18 cellular contexts compared by ENCODE assay signal in the genomic region with DNA sequence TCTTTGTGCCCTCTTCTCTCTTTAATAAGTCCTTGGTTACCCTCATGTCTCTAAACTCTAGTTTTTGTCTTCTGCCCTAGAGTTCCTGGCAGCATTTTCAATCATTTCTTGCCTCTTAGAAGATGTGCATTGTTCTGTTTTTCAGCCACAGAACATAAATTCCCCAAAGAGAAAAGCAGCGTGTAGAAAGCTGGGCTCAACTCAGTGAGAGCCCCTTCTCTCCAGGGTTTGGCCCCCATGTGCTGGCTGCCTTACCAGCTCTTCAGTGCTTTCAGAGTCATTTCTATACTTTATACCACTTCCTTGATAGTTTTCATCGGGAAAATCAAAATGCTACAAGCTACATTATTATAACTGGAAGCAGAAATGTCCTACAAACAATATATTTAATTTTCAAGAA.
"Had no signal": no experiment of that assay in that cellular context is flagged by ENCODE, and none has a peak within 500 bp of the region (broad histone marks: within the 10 kb centered on the region; RNA-seq: fewer than 3 reads in every experiment).

No MANE protein-coding gene starts in this region.

- ATAC-seq: activated CD8-positive, alpha-beta memory T cell treated with anti-CD3 and anti-CD28 coated beads, Interleukin-2, amount 10 ng/mL, durations not matched to agents 7 days and 5 days; mucosa of descending colon; naive thymus-derived CD4-positive, alpha-beta T cell; stimulated activated naive CD8-positive, alpha-beta T cell treated with anti-CD3 and anti-CD28 coated beads, Interleukin-15, Interleukin-2, amounts not matched to agents 100 U/mL and 50 U/mL, for 24 hours had no signal

- FAIRE-seq: kidney had no signal

- H3K4me1 ChIP-seq: ascending aorta, breast epithelium, left ventricle myocardium inferior, transverse colon had no signal

- H3K4me3 ChIP-seq: ascending aorta, breast epithelium, left ventricle myocardium inferior, mucosa of descending colon, transverse colon had no signal

- DNase-seq: activated CD4-positive, alpha-beta T cell treated with anti-CD3 and anti-CD28 coated beads for 1 hour; activated CD4-positive, alpha-beta T cell treated with anti-CD3 and anti-CD28 coated beads, Interleukin-2, amount 50 U/mL, for 48 hours; activated CD8-positive, alpha-beta memory T cell treated with anti-CD3 and anti-CD28 coated beads, Interleukin-2, amount 10 ng/mL, durations not matched to agents 7 days and 5 days; activated naive CD4-positive, alpha-beta T cell treated with anti-CD3 and anti-CD28 coated beads, Interleukin-2, amount 10 ng/mL, durations not matched to agents 7 days and 5 days; activated T-cell treated with anti-CD3 and anti-CD28 coated beads, Interleukin-2, amount 50 U/mL, for 1 hour; dermis blood vessel endothelial cell; kidney; left ventricle myocardium inferior; mucosa of descending colon; naive thymus-derived CD4-positive, alpha-beta T cell; retina; stimulated activated CD4-positive, alpha-beta T cell treated with anti-CD3 and anti-CD28 coated beads, Interleukin-15, amount 100 ng/mL, for 24 hours; stimulated activated CD4-positive, alpha-beta T cell treated with anti-CD3 and anti-CD28 coated beads, Interleukin-4, amount 100 ng/mL, for 24 hours; stimulated activated CD8-positive, alpha-beta memory T cell treated with anti-CD3 and anti-CD28 coated beads, Interleukin-4, amount 100 ng/mL, for 48 hours; stimulated activated naive CD8-positive, alpha-beta T cell treated with anti-CD3 and anti-CD28 coated beads, Interleukin-15, Interleukin-2, amounts not matched to agents 100 U/mL and 50 U/mL, for 24 hours; transverse colon had no signal

- H3K9me3 ChIP-seq: ascending aorta, breast epithelium, left ventricle myocardium inferior, mucosa of descending colon, transverse colon had no signal

- H3K36me3 ChIP-seq: ascending aorta, breast epithelium, left ventricle myocardium inferior, transverse colon had no signal

- H3K27me3 ChIP-seq: ascending aorta, breast epithelium, transverse colon had no signal

- H3K27ac ChIP-seq: ascending aorta, breast epithelium, left ventricle myocardium inferior, transverse colon had no signal
